In genomic region chr6:170243791-170244291, GRCh38 we compare ENCODE assay signal across 11 cellular contexts. TPM values are rescaled to one million over a fixed set of nuclear protein-coding genes. Genes with fewer than 3 reads are reported as not detected.
A peak's percentile ranks its signal among the peaks of the same experiment; 100 is the strongest.
DNase-seq lines count a peak whose midpoint lies in the region; ATAC-seq and TF ChIP-seq lines count a peak whose summit lies in the region.
"Had no signal": no experiment of that assay in that cellular context is flagged by ENCODE, and none has a peak within 500 bp of the region (broad histone marks: within the 10 kb centered on the region; RNA-seq: fewer than 3 reads in every experiment).

No MANE protein-coding gene starts in this region.

- DNase-seq in BE2C (peak; percentile 73), NCI-H2196 (lab: John Stamatoyannopoulos, UW; ENCODE audit: unreplicated experiment) (peak; percentile 64), choroid plexus epithelial cell (ENCODE audit: low read depth) (peak; percentile 26), AG08396 (ENCODE audit: low spot score) (no peak)
- DNase-seq in activated T-helper 2 cell treated with anti-CD3 and anti-CD28 coated beads, Interferon-gamma antibody, Interleukin-2, Interleukin-4, amounts not matched to agents 10 μg/mL and 5 μg/mL and 100 μg/mL, durations not matched to agents 14 hours and 24 hours and 36 hours (ENCODE audit: low spot score): no peak
- no peak for DNase-seq in activated CD4-positive, alpha-beta T cell treated with anti-CD3 and anti-CD28 coated beads, Interleukin-2, amount 10 ng/mL, durations not matched to agents 7 days and 5 days
- DNase-seq: ACHN; activated CD8-positive, alpha-beta T cell treated with anti-CD3 and anti-CD28 coated beads, Interleukin-2, amount 10 ng/mL, durations not matched to agents 7 days and 5 days; NCI-H2029 had no signal

- H3K27ac Mint-ChIP-seq in nephron: peak overlapping the region; percentile 58 to 75 (median 63)
- no peak overlapping the region for H3K27ac Mint-ChIP-seq in activated T-helper 2 cell treated with anti-CD3 and anti-CD28 coated beads, Interferon-gamma antibody, Interleukin-2, Interleukin-4, amounts not matched to agents 10 μg/mL and 5 μg/mL and 100 μg/mL, durations not matched to agents 14 hours and 24 hours and 36 hours
- H3K27ac Mint-ChIP-seq in activated CD4-positive, alpha-beta T cell treated with anti-CD3 and anti-CD28 coated beads, Interleukin-2, amount 10 ng/mL, durations not matched to agents 7 days and 5 days: no peak overlapping the region
- H3K27ac Mint-ChIP-seq: activated CD8-positive, alpha-beta T cell treated with anti-CD3 and anti-CD28 coated beads, Interleukin-2, amount 10 ng/mL, durations not matched to agents 7 days and 5 days had no signal

- intact Hi-C loops in activated T-helper 2 cell treated with anti-CD3 and anti-CD28 coated beads, Interferon-gamma antibody, Interleukin-2, Interleukin-4, amounts not matched to agents 10 μg/mL and 5 μg/mL and 100 μg/mL, durations not matched to agents 14 hours and 24 hours and 36 hours (cut with micrococcal nuclease): no loop called here

- POLR2A ChIA-PET in activated CD4-positive, alpha-beta T cell treated with anti-CD3 and anti-CD28 coated beads, Interleukin-2, amount 10 ng/mL, durations not matched to agents 7 days and 5 days (lab: Charles Lee): no interaction called here

- peaks cover 26% of the 10 kb centered on the region for H3K27me3 Mint-ChIP-seq in nephron (ENCODE audit: low read depth)
- peaks cover 1% of the 10 kb centered on the region for H3K27me3 Mint-ChIP-seq in activated T-helper 2 cell treated with anti-CD3 and anti-CD28 coated beads, Interferon-gamma antibody, Interleukin-2, Interleukin-4, amounts not matched to agents 10 μg/mL and 5 μg/mL and 100 μg/mL, durations not matched to agents 14 hours and 24 hours and 36 hours (ENCODE audit: low read depth)
- peaks cover 3% of the 10 kb centered on the region for H3K27me3 Mint-ChIP-seq in activated CD4-positive, alpha-beta T cell treated with anti-CD3 and anti-CD28 coated beads, Interleukin-2, amount 10 ng/mL, durations not matched to agents 7 days and 5 days

- peaks cover 39% of the 10 kb centered on the region for H3K4me1 Mint-ChIP-seq in nephron
- H3K4me1 Mint-ChIP-seq in activated T-helper 2 cell treated with anti-CD3 and anti-CD28 coated beads, Interferon-gamma antibody, Interleukin-2, Interleukin-4, amounts not matched to agents 10 μg/mL and 5 μg/mL and 100 μg/mL, durations not matched to agents 14 hours and 24 hours and 36 hours (ENCODE audit: low read depth): no peaks in the 10 kb centered on the region
- H3K4me1 Mint-ChIP-seq in activated CD4-positive, alpha-beta T cell treated with anti-CD3 and anti-CD28 coated beads, Interleukin-2, amount 10 ng/mL, durations not matched to agents 7 days and 5 days: no peaks in the 10 kb centered on the region

- no peaks in the 10 kb centered on the region for H3K9me3 Mint-ChIP-seq in nephron
- H3K9me3 Mint-ChIP-seq in activated T-helper 2 cell treated with anti-CD3 and anti-CD28 coated beads, Interferon-gamma antibody, Interleukin-2, Interleukin-4, amounts not matched to agents 10 μg/mL and 5 μg/mL and 100 μg/mL, durations not matched to agents 14 hours and 24 hours and 36 hours: no peaks in the 10 kb centered on the region
- H3K9me3 Mint-ChIP-seq in activated CD4-positive, alpha-beta T cell treated with anti-CD3 and anti-CD28 coated beads, Interleukin-2, amount 10 ng/mL, durations not matched to agents 7 days and 5 days: no peaks in the 10 kb centered on the region

- TF ChIP-seq CTCF in BE2C (IDR thresholded peaks at IDR 0.05; ENCODE audit: low read depth, low read length) (no peak), choroid plexus epithelial cell (conservative IDR thresholded peaks at IDR 0.05; ENCODE audit: low read depth, low read length) (no peak), nephron (IDR thresholded peaks at IDR 0.05; ENCODE audit: unreplicated experiment in 3 of 3) (no peak)

- no peaks in the 10 kb centered on the region for H3K27me3 ChIP-seq in BE2C

- peak overlapping the region; percentile 52 for H3K4me3 ChIP-seq in BE2C (ENCODE audit: low read depth, low read length)
- H3K4me3 ChIP-seq in choroid plexus epithelial cell (ENCODE audit: low read depth, low read length): no peak overlapping the region

- H3K4me1 ChIP-seq in BE2C: peaks cover 9% of the 10 kb centered on the region

- H3K36me3 ChIP-seq in BE2C: no peaks in the 10 kb centered on the region

- peak overlapping the region; percentile 14 to 29 (median 29) for H3K4me3 Mint-ChIP-seq in nephron
- H3K4me3 Mint-ChIP-seq in activated T-helper 2 cell treated with anti-CD3 and anti-CD28 coated beads, Interferon-gamma antibody, Interleukin-2, Interleukin-4, amounts not matched to agents 10 μg/mL and 5 μg/mL and 100 μg/mL, durations not matched to agents 14 hours and 24 hours and 36 hours (ENCODE audit: low read depth): no peak overlapping the region
- no peak overlapping the region for H3K4me3 Mint-ChIP-seq in activated CD4-positive, alpha-beta T cell treated with anti-CD3 and anti-CD28 coated beads, Interleukin-2, amount 10 ng/mL, durations not matched to agents 7 days and 5 days
- H3K4me3 Mint-ChIP-seq: activated CD8-positive, alpha-beta T cell treated with anti-CD3 and anti-CD28 coated beads, Interleukin-2, amount 10 ng/mL, durations not matched to agents 7 days and 5 days had no signal

- no peak for ATAC-seq in HG03196 (IDR thresholded peaks at IDR 0.05; ENCODE audit: unreplicated experiment)
- ATAC-seq: activated CD8-positive, alpha-beta T cell treated with anti-CD3 and anti-CD28 coated beads, Interleukin-2, amount 10 ng/mL, durations not matched to agents 7 days and 5 days had no signal

- CTCF ChIA-PET in activated CD4-positive, alpha-beta T cell treated with anti-CD3 and anti-CD28 coated beads, Interleukin-2, amount 10 ng/mL, durations not matched to agents 7 days and 5 days (lab: Charles Lee): interaction anchor here (1.1 kb wide), 1 partner anchor 28 kb away, joined by 3 read pairs; no protein-coding TSS in a partner anchor

- H3K36me3 Mint-ChIP-seq in nephron (ENCODE audit: low read depth): no peaks in the 10 kb centered on the region
- no peaks in the 10 kb centered on the region for H3K36me3 Mint-ChIP-seq in activated T-helper 2 cell treated with anti-CD3 and anti-CD28 coated beads, Interferon-gamma antibody, Interleukin-2, Interleukin-4, amounts not matched to agents 10 μg/mL and 5 μg/mL and 100 μg/mL, durations not matched to agents 14 hours and 24 hours and 36 hours (ENCODE audit: low read depth)
- no peaks in the 10 kb centered on the region for H3K36me3 Mint-ChIP-seq in activated CD4-positive, alpha-beta T cell treated with anti-CD3 and anti-CD28 coated beads, Interleukin-2, amount 10 ng/mL, durations not matched to agents 7 days and 5 days (ENCODE audit: low read depth)

- H3K9me3 ChIP-seq in BE2C: no peaks in the 10 kb centered on the region

RNA-seq across cellular contexts. Expression of gene DLL1, which starts 47.0 kb away (rescaled TPM):
- 0.37 TPM for polyA plus RNA-seq in BE2C (2012; ENCODE audit: insufficient read depth, insufficient read length, low read depth)
- total RNA-seq in activated T-helper 2 cell treated with anti-CD3 and anti-CD28 coated beads, Interferon-gamma antibody, Interleukin-2, Interleukin-4, amounts not matched to agents 10 μg/mL and 5 μg/mL and 100 μg/mL, durations not matched to agents 14 hours and 24 hours and 36 hours: not detected in 2 replicates
- total RNA-seq in activated CD4-positive, alpha-beta T cell treated with anti-CD3 and anti-CD28 coated beads, Interleukin-2, amount 10 ng/mL, durations not matched to agents 7 days and 5 days: under 1 TPM; 0.55 to 0.58 TPM

Comparison
In these comparisons a context has a peak if more than half of its experiments do, and no peak if none do; other contexts are left out.
1. DNase-seq: peak in BE2C (single experiment), NCI-H2196 (single experiment) and choroid plexus epithelial cell (single experiment); none in activated T-helper 2 cell treated with anti-CD3 and anti-CD28 coated beads, Interferon-gamma antibody, Interleukin-2, Interleukin-4, amounts not matched to agents 10 μg/mL and 5 μg/mL and 100 μg/mL, durations not matched to agents 14 hours and 24 hours and 36 hours (single experiment), AG08396 (single experiment) and activated CD4-positive, alpha-beta T cell treated with anti-CD3 and anti-CD28 coated beads, Interleukin-2, amount 10 ng/mL, durations not matched to agents 7 days and 5 days (single experiment).
2. H3K27ac Mint-ChIP-seq: peak in nephron (3 of 3); none in activated T-helper 2 cell treated with anti-CD3 and anti-CD28 coated beads, Interferon-gamma antibody, Interleukin-2, Interleukin-4, amounts not matched to agents 10 μg/mL and 5 μg/mL and 100 μg/mL, durations not matched to agents 14 hours and 24 hours and 36 hours (single experiment) and activated CD4-positive, alpha-beta T cell treated with anti-CD3 and anti-CD28 coated beads, Interleukin-2, amount 10 ng/mL, durations not matched to agents 7 days and 5 days (single experiment).
3. H3K4me3 Mint-ChIP-seq: peak in nephron (3 of 3); none in activated T-helper 2 cell treated with anti-CD3 and anti-CD28 coated beads, Interferon-gamma antibody, Interleukin-2, Interleukin-4, amounts not matched to agents 10 μg/mL and 5 μg/mL and 100 μg/mL, durations not matched to agents 14 hours and 24 hours and 36 hours (single experiment) and activated CD4-positive, alpha-beta T cell treated with anti-CD3 and anti-CD28 coated beads, Interleukin-2, amount 10 ng/mL, durations not matched to agents 7 days and 5 days (single experiment).